ENCODE assay signal across 19 cellular contexts in the genomic region with DNA sequence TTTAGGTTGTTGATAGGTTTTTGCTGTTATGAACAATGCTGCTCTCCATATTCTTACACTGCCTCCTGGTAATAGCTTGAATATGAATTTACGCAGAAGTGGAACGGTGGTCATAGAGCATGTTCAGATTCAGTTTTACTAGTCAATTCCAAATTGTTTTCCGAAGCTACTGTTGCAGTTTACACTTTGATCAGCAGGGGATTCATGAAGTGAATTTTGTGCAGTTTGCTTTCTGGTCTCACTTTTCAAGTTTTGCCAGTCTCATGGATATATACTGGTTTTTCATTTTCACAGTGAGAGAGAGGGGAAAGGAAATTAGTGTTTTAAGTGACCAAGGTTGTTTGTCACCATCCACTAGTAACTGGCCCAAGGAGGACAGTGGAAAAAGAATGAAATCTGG.
DNase-seq lines count a peak whose midpoint lies in the region; ATAC-seq, FAIRE-seq and TF ChIP-seq lines count a peak whose summit lies in the region.
"Had no signal": no experiment of that assay in that cellular context is flagged by ENCODE, and none has a peak within 500 bp of the region (broad histone marks: within the 10 kb centered on the region; RNA-seq: fewer than 3 reads in every experiment).

No MANE protein-coding gene starts in this region.

- TF ChIP-seq CTCF in CD14-positive monocyte (IDR thresholded peaks at IDR 0.05) (peak; percentile 8), HFFc6 (IDR thresholded peaks at IDR 0.05) (peak; percentile 56), choroid plexus epithelial cell (conservative IDR thresholded peaks at IDR 0.05; ENCODE audit: low read depth, low read length) (peak; percentile 37), pancreas (IDR thresholded peaks at IDR 0.05) (no peak)

- no peak overlapping the region for H3K27ac Mint-ChIP-seq in CD14-positive monocyte
- no peak overlapping the region for H3K27ac Mint-ChIP-seq in HFFc6
- peak overlapping the region; percentile 52 to 66 for H3K27ac Mint-ChIP-seq in natural killer cell treated with Interleukin-12 subunit alpha and Interleukin-12 subunit beta and Interleukin-15 and Interleukin-18, amount 100 ng/mL, for 72 hours
- H3K27ac Mint-ChIP-seq: B cell, nephron progenitor cell, WTC11 had no signal

- intact Hi-C loops in CD14-positive monocyte (cut with micrococcal nuclease) (loop anchor here (5.0 to 10.0 kb wide), 3 partner anchors 174 to 316 kb away; no protein-coding TSS in a partner anchor), pancreas (cut with DNase I) (loop anchor here in 2 of 3 donors (10.0 kb wide), 2 partner anchors 194 to 294 kb away; no protein-coding TSS in a partner anchor)

- H3K27me3 Mint-ChIP-seq in CD14-positive monocyte (ENCODE audit: low read depth in 3 of 3) (peaks cover 1 to 6% (median 4%) of the 10 kb centered on the region in 3 donors), HFFc6 (ENCODE audit: insufficient read depth) (peaks cover 8% of the 10 kb centered on the region)
- no peaks in the 10 kb centered on the region for H3K27me3 Mint-ChIP-seq in natural killer cell treated with Interleukin-12 subunit alpha and Interleukin-12 subunit beta and Interleukin-15 and Interleukin-18, amount 100 ng/mL, for 72 hours

- no peaks in the 10 kb centered on the region for H3K27me3 ChIP-seq in pancreas
- H3K27me3 ChIP-seq: Peyer's patch, testis had no signal

- WGBS in pancreas, 2 donors: 85 to 88% methylated on average over 3 of the region's 3 CpGs

- no peaks in the 10 kb centered on the region for H3K9me3 ChIP-seq in pancreas
- H3K9me3 ChIP-seq: Peyer's patch, testis had no signal

- H3K27ac ChIP-seq in pancreas: no peak overlapping the region
- H3K27ac ChIP-seq: testis had no signal

- DNase-seq in CD14-positive monocyte (ENCODE audit: low spot score) (no peak), HFFc6 (no peak), choroid plexus epithelial cell (ENCODE audit: low read depth) (no peak), OCI-M2 (lab: John Stamatoyannopoulos, UW; ENCODE audit: unreplicated experiment) (no peak), pancreas (no peak), cerebellar cortex (ENCODE audit: low spot score) (no peak), HT-29 (ENCODE audit: low spot score) (no peak)
- DNase-seq in natural killer cell treated with Interleukin-12 subunit alpha and Interleukin-12 subunit beta and Interleukin-15 and Interleukin-18, amount 100 ng/mL, for 72 hours (ENCODE audit: low spot score): no peak
- DNase-seq: activated naive CD4-positive, alpha-beta T cell; mammary epithelial cell; NCI-H187 treated with DMSO at 0.1 percent for 48 hours; NCI-H526; nephron progenitor cell; Peyer's patch; right cardiac atrium; stimulated activated CD4-positive, alpha-beta T cell treated with anti-CD3 and anti-CD28 coated beads, Interleukin-1b, Interleukin-23, amount 100 ng/mL, for 48 hours; testis had no signal

- no peaks in the 10 kb centered on the region for H3K36me3 ChIP-seq in pancreas
- H3K36me3 ChIP-seq: Peyer's patch had no signal

- H3K36me3 Mint-ChIP-seq in CD14-positive monocyte (no peaks in the 10 kb centered on the region), HFFc6 (ENCODE audit: low read depth) (no peaks in the 10 kb centered on the region)
- no peaks in the 10 kb centered on the region for H3K36me3 Mint-ChIP-seq in natural killer cell treated with Interleukin-12 subunit alpha and Interleukin-12 subunit beta and Interleukin-15 and Interleukin-18, amount 100 ng/mL, for 72 hours
- H3K36me3 Mint-ChIP-seq: WTC11 had no signal

- no peak for ATAC-seq in natural killer cell treated with Interleukin-12 subunit alpha and Interleukin-12 subunit beta and Interleukin-15 and Interleukin-18, amount 100 ng/mL, for 72 hours
- ATAC-seq in pancreas: no peak
- ATAC-seq: right cardiac atrium, WTC11 had no signal

- no peak for FAIRE-seq in pancreas (lab: Jason Lieb, UNC)

- no peaks in the 10 kb centered on the region for H3K4me1 ChIP-seq in pancreas

- H3K4me3 ChIP-seq in choroid plexus epithelial cell (ENCODE audit: low read depth, low read length) (no peak overlapping the region), pancreas (no peak overlapping the region)
- H3K4me3 ChIP-seq: Peyer's patch, testis had no signal

- H3K9me3 Mint-ChIP-seq in CD14-positive monocyte (peaks cover 0 to 3% (median 0%) of the 10 kb centered on the region in 7 donors), HFFc6 (no peaks in the 10 kb centered on the region)
- no peaks in the 10 kb centered on the region for H3K9me3 Mint-ChIP-seq in natural killer cell treated with Interleukin-12 subunit alpha and Interleukin-12 subunit beta and Interleukin-15 and Interleukin-18, amount 100 ng/mL, for 72 hours
- H3K9me3 Mint-ChIP-seq: nephron progenitor cell, WTC11 had no signal

- no peak overlapping the region for H3K4me3 Mint-ChIP-seq in CD14-positive monocyte
- H3K4me3 Mint-ChIP-seq in HFFc6: no peak overlapping the region
- H3K4me3 Mint-ChIP-seq in natural killer cell treated with Interleukin-12 subunit alpha and Interleukin-12 subunit beta and Interleukin-15 and Interleukin-18, amount 100 ng/mL, for 72 hours: peak overlapping the region; percentile 21
- H3K4me3 Mint-ChIP-seq: B cell, nephron progenitor cell, WTC11 had no signal

- peaks cover 27% of the 10 kb centered on the region for H3K4me1 Mint-ChIP-seq in CD14-positive monocyte
- H3K4me1 Mint-ChIP-seq in HFFc6 (ENCODE audit: low read depth): peaks cover 11% of the 10 kb centered on the region
- H3K4me1 Mint-ChIP-seq in natural killer cell treated with Interleukin-12 subunit alpha and Interleukin-12 subunit beta and Interleukin-15 and Interleukin-18, amount 100 ng/mL, for 72 hours (ENCODE audit: low read depth in 2 of 2): peaks cover 19 to 34% of the 10 kb centered on the region in 2 donors

Comparison
In these comparisons a context has a peak if more than half of its experiments do, and no peak if none do; other contexts are left out.
1. H3K27ac Mint-ChIP-seq: peak in natural killer cell treated with Interleukin-12 subunit alpha and Interleukin-12 subunit beta and Interleukin-15 and Interleukin-18, amount 100 ng/mL, for 72 hours (2 of 2); none in CD14-positive monocyte (0 of 7) and HFFc6 (single experiment).
2. CTCF ChIP-seq: peak in CD14-positive monocyte (single experiment), HFFc6 (single experiment) and choroid plexus epithelial cell (single experiment); none in pancreas (0 of 4).